In the genomic region with DNA sequence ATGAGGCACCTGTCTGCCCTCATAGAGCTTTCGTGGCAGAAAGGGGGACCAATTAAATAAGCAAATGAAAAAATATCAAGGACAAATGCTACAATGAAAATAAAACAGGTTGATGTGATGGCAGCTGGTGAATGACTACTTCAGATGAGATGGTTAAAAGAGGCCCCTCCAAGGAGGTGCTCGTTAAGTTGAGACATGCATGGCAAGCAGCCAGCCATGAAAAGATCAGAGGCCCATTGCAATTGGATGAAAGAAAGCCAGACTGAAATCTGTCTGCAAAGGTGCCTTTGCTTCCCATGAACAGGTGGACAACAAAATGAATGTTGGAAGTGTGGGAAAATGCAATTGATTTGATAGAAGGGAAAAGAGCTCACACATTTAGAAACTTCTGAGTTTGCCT, we compare ENCODE assay signal across 13 cellular contexts. TPM values are rescaled to one million over a fixed set of nuclear protein-coding genes. Genes with fewer than 3 reads are reported as not detected.
"Had no signal": no experiment of that assay in that cellular context is flagged by ENCODE, and none has a peak within 500 bp of the region (broad histone marks: within the 10 kb centered on the region; RNA-seq: fewer than 3 reads in every experiment).

No MANE protein-coding gene starts in this region.

- H3K4me3 Mint-ChIP-seq: activated CD4-positive, alpha-beta memory T cell treated with anti-CD3 and anti-CD28 coated beads for 36 hours; activated naive CD8-positive, alpha-beta T cell; activated T-cell treated with anti-CD3 and anti-CD28 coated beads, Interleukin-2, amount 50 U/mL, for 4 hours had no signal

- DNase-seq: activated CD4-positive, alpha-beta memory T cell treated with anti-CD3 and anti-CD28 coated beads for 36 hours; activated gamma-delta T cell; activated T-cell treated with anti-CD3 and anti-CD28 coated beads, Interleukin-2, amount 50 U/mL, for 4 hours; amygdala; heart left ventricle; left ventricle myocardium superior; pancreas; small intestine; T-helper 9 cell; tibial artery had no signal

- H3K4me1 ChIP-seq: pancreas had no signal

- H3K36me3 ChIP-seq: heart left ventricle, pancreas, tibial artery had no signal

- H3K27me3 ChIP-seq: tibial artery had no signal

- H3K27ac Mint-ChIP-seq: activated CD4-positive, alpha-beta memory T cell treated with anti-CD3 and anti-CD28 coated beads for 36 hours; activated naive CD8-positive, alpha-beta T cell had no signal

- H3K27ac ChIP-seq: foreskin keratinocyte, pancreas had no signal

- H3K36me3 Mint-ChIP-seq: activated CD4-positive, alpha-beta memory T cell treated with anti-CD3 and anti-CD28 coated beads for 36 hours; activated naive CD8-positive, alpha-beta T cell had no signal

- H3K9me3 ChIP-seq: pancreas, tibial artery had no signal

RNA-seq across cellular contexts. Expression of gene TRPC6, which starts 0.8 kb away (rescaled TPM):
- total RNA-seq: activated CD4-positive, alpha-beta memory T cell treated with anti-CD3 and anti-CD28 coated beads for 36 hours; activated T-cell treated with anti-CD3 and anti-CD28 coated beads, Interleukin-2, amount 50 U/mL, for 4 hours; renal cortical epithelial cell had no signal
